ENCODE assay signal across 8 cellular contexts in genomic region chr1:205749826-205750682, GRCh38. TPM values are rescaled to one million over a fixed set of nuclear protein-coding genes. Genes with fewer than 3 reads are reported as not detected.
DNase-seq lines count a peak whose midpoint lies in the region; TF ChIP-seq lines count a peak whose summit lies in the region.

TSS of gene NUCKS1 (minus strand) at chr1:205750182. CDS start at chr1:205749973, 209 bp downstream.

- DNase-seq in GF-D8 (lab: John Stamatoyannopoulos, UW) (peak; percentile 98), HEK293T (ENCODE audit: extremely low spot score) (peak; percentile 89), MV-4-11 (lab: John Stamatoyannopoulos, UW) (peak; percentile 99), SK-MEL-5 (ENCODE audit: low read depth, low spot score) (peak; percentile 99), foreskin melanocyte (peak; percentile 98)
- peak; percentile 98 for DNase-seq in activated naive CD4-positive, alpha-beta T cell treated with Interleukin-2 at 50 U/mL for 16 hours

- H3K9me3 ChIP-seq in neuron (ENCODE audit: low read length) (no peaks in the 10 kb centered on the region), subcutaneous abdominal adipose tissue (ENCODE audit: control insufficient read depth in 5 of 5, low read length in 5 of 5) (no peaks in the 10 kb centered on the region)

- peak within 1 kb of the TSS; percentile 87 for H3K27ac ChIP-seq in subcutaneous abdominal adipose tissue (ENCODE audit: low read depth, low read length)

- POLR2A ChIA-PET in HEK293T (lab: Yijun Ruan, JAX), result interaction anchor here (0.8 to 1.5 kb wide), 9 partner anchors 9 to 61 kb away, joined by 3 to 10 read pairs (median 4); no protein-coding TSS in a partner anchor

- H2AFZ ChIP-seq in neuron (ENCODE audit: low read depth, low read length), result peak within 1 kb of the TSS; percentile 96

- peak within 1 kb of the TSS; percentile 83 to 97 (median 92) for H3K9ac ChIP-seq in subcutaneous abdominal adipose tissue (ENCODE audit: low read length in 5 of 5)

- in situ Hi-C loops in SK-MEL-5 (cut with HindIII; ENCODE audit: low pct_unique_long_range_greater_than_20kb, low sequenced_read_pairs), result no loop called here

- H3K4me3 ChIP-seq in neuron (ENCODE audit: low read length) (peak within 1 kb of the TSS; percentile 91), subcutaneous abdominal adipose tissue (ENCODE audit: low read depth in 1 of 5, low read length in 5 of 5) (peak within 1 kb of the TSS; percentile 67 to 97 (median 91))

- CTCF ChIA-PET in HEK293T (lab: Yijun Ruan, JAX), result interaction anchor here (1.7 kb wide), 1 partner anchor 10 kb away, joined by 4 read pairs; no protein-coding TSS in a partner anchor

- H3K4me1 ChIP-seq in neuron (ENCODE audit: insufficient read depth, low read length) (peaks cover 22% of the 10 kb centered on the region), subcutaneous abdominal adipose tissue (ENCODE audit: control insufficient read depth in 5 of 5, insufficient read depth in 5 of 5, low read length in 5 of 5) (peaks cover 3 to 34% (median 30%) of the 10 kb centered on the region in 5 donors)

- H3K27me3 ChIP-seq in neuron (ENCODE audit: insufficient read depth, low read length) (no peaks in the 10 kb centered on the region), subcutaneous abdominal adipose tissue (ENCODE audit: control insufficient read depth in 5 of 5, insufficient read depth in 4 of 5, low read length in 5 of 5) (no peaks in the 10 kb centered on the region)

- H3K36me3 ChIP-seq in neuron (ENCODE audit: insufficient read depth, low read length) (peaks cover 9% of the 10 kb centered on the region), subcutaneous abdominal adipose tissue (ENCODE audit: control insufficient read depth in 5 of 5, insufficient read depth in 5 of 5, low read length in 5 of 5) (no peaks in the 10 kb centered on the region)

TF ChIP-seq in HEK293T, 16 proteins besides CTCF, POLR2A, EP300 and RAD21:
- TF ChIP-seq NFRKB (IDR thresholded peaks at IDR 0.05) (peak; percentile 91), ELF4 (IDR thresholded peaks at IDR 0.05) (no peak), SP1 (IDR thresholded peaks at IDR 0.05) (peak; percentile 25; the same call in 1 of the 2 replicates), CTBP1 (IDR thresholded peaks at IDR 0.05; ENCODE audit: borderline replicate concordance) (no peak; the same call in 1 of the 2 replicates), PKNOX1 (IDR thresholded peaks at IDR 0.05) (no peak), L3MBTL2 (conservative IDR thresholded peaks at IDR 0.05) (peak; percentile 97), FOXM1 (IDR thresholded peaks at IDR 0.05; ENCODE audit: borderline replicate concordance) (peak; percentile 100), TARDBP (IDR thresholded peaks at IDR 0.05) (0 out of 2 replicates have a peak, but pooled peaks have one; percentile 24), ZNF384 (IDR thresholded peaks at IDR 0.05) (no peak), ARNT (IDR thresholded peaks at IDR 0.05) (no peak; the same call in 1 of the 2 replicates)
TF ChIP-seq in HEK293T: peak in this region for 5.

RNA-seq across cellular contexts. Expression of gene NUCKS1, which starts in this region (rescaled TPM):
- total RNA-seq in SK-MEL-5 (2014; rRNA removed; shearing (Covaris generic)), result 63.2 and 69.2 TPM in 2 replicates
- 40.0 and 47.2 TPM in 2 replicates for polyA plus RNA-seq in SK-MEL-5 (2015; cell fraction: cytosol; rRNA removed)
- polyA plus RNA-seq in SK-MEL-5 (2015; cell fraction: nucleus; rRNA removed), result 19.9 and 20.4 TPM in 2 replicates

Comparison
In these comparisons a context has a peak if more than half of its experiments do, and no peak if none do; other contexts are left out.
1. Peak in every context shown above with its lines: DNase-seq, H3K4me3 ChIP-seq and H3K27ac ChIP-seq.